8 cellular contexts compared by ENCODE assay signal in genomic region chr4:15001825-15002658, GRCh38. TPM values are rescaled to one million over a fixed set of nuclear protein-coding genes. Genes with fewer than 3 reads are reported as not detected.
DNase-seq lines count a peak whose midpoint lies in the region; ATAC-seq and TF ChIP-seq lines count a peak whose summit lies in the region.

Gene CPEB2, plus strand, starts transcription at chr4:15002481. Its CDS starts 193 bp downstream, at chr4:15002674.

- H3K36me3 ChIP-seq in breast epithelium (no peaks in the 10 kb centered on the region), iPS-20b (ENCODE audit: insufficient read depth, low read depth, low read length) (no peaks in the 10 kb centered on the region)

- peak; percentile 50 for ATAC-seq in HG03025 (IDR thresholded peaks at IDR 0.05; ENCODE audit: low FRiP score, unreplicated experiment)

- intact Hi-C loops in breast epithelium (cut with DNase I; ENCODE audit: low total_unique reads): no loop called here

- H3K27me3 ChIP-seq in breast epithelium: no peaks in the 10 kb centered on the region
- H3K27me3 ChIP-seq in iPS-20b (ENCODE audit: insufficient read depth, low read length): peaks cover 42% of the 10 kb centered on the region

- peak; percentile 91 for DNase-seq in NCI-H2029 (lab: John Stamatoyannopoulos, UW)
- DNase-seq in NCI-H2029 treated with DMSO at 0.1 percent for 48 hours (lab: John Stamatoyannopoulos, UW): no peak
- DNase-seq in NCI-H2196 (lab: John Stamatoyannopoulos, UW; ENCODE audit: unreplicated experiment): peak; percentile 80
- peak; percentile 92 to 93 for DNase-seq in breast epithelium (ENCODE audit: low spot score in 2 of 2)

- H3K9me3 ChIP-seq in breast epithelium: no peaks in the 10 kb centered on the region
- no peaks in the 10 kb centered on the region for H3K9me3 ChIP-seq in iPS-20b (ENCODE audit: insufficient read depth, low read depth, low read length)

- peak within 1 kb of the TSS; percentile 56 for H3K9ac ChIP-seq in iPS-20b (ENCODE audit: low read depth, low read length)

- peak; percentile 79 for TF ChIP-seq POLR2A in breast epithelium (IDR thresholded peaks at IDR 0.05)

- H3K4me1 ChIP-seq in breast epithelium: peaks cover 0 to 10% of the 10 kb centered on the region in 2 donors
- peaks cover 16% of the 10 kb centered on the region for H3K4me1 ChIP-seq in iPS-20b (ENCODE audit: insufficient read depth, low read length)

- H3K27ac ChIP-seq in VCaP: peak within 1 kb of the TSS; percentile 90
- peak within 1 kb of the TSS; percentile 99 to 100 for H3K27ac ChIP-seq in breast epithelium
- no peak within 1 kb of the TSS for H3K27ac ChIP-seq in iPS-20b (ENCODE audit: low read length)
- peak within 1 kb of the TSS; percentile 96 to 100 (median 100) for H3K27ac ChIP-seq in skin epidermis

- TF ChIP-seq CTCF in VCaP (conservative IDR thresholded peaks at IDR 0.05) (no peak), breast epithelium (IDR thresholded peaks at IDR 0.05) (no peak)

- H3K4me3 ChIP-seq in breast epithelium: peak within 1 kb of the TSS; percentile 94 to 98 (median 95)
- H3K4me3 ChIP-seq in iPS-20b (ENCODE audit: low read length): peak within 1 kb of the TSS; percentile 84
- peak within 1 kb of the TSS; percentile 63 to 99 (median 82) for H3K4me3 ChIP-seq in skin epidermis

RNA-seq across cellular contexts. Expression of gene CPEB2, which starts in this region (rescaled TPM):
- total RNA-seq in breast epithelium: 10 to 100 TPM; 16.7 to 33.4 (median 26.4) TPM
